Comparison of ENCODE assay signal across 12 cellular contexts in genomic region chr14:68518910-68519686, GRCh38.
DNase-seq lines count a peak whose midpoint lies in the region; ATAC-seq and TF ChIP-seq lines count a peak whose summit lies in the region.
"Had no signal": no experiment of that assay in that cellular context is flagged by ENCODE, and none has a peak within 500 bp of the region (broad histone marks: within the 10 kb centered on the region; RNA-seq: fewer than 3 reads in every experiment).

No MANE protein-coding gene starts in this region.

- intact Hi-C loops in dendritic cell treated with granulocyte-macrophage colony-stimulating factor and Interleukin-4, amounts not matched to agents 40 ng/mL and 50 ng/mL, for 4 days (cut with micrococcal nuclease) = no loop called here
- intact Hi-C loops in lower lobe of right lung (cut with DNase I) = no loop called here

- H3K36me3 Mint-ChIP-seq in dendritic cell treated with granulocyte-macrophage colony-stimulating factor and Interleukin-4, amounts not matched to agents 40 ng/mL and 50 ng/mL, for 4 days (ENCODE audit: low read depth) = no peaks in the 10 kb centered on the region
- H3K36me3 Mint-ChIP-seq in stimulated activated naive B cell treated with anti-CD40 and anti-IgM and Interleukin-4, amounts not matched to agents 10 μg/mL and 1 μg/mL and 100 μg/mL, for 72 hours = no peaks in the 10 kb centered on the region
- H3K36me3 Mint-ChIP-seq: activated naive CD4-positive, alpha-beta T cell treated with anti-CD3 and anti-CD28 coated beads, Interleukin-2, amount 50 U/mL, for 24 hours had no signal

- no peaks in the 10 kb centered on the region for H3K79me2 ChIP-seq in MM.1S (ENCODE audit: low read length)

- DNase-seq in MM.1S (no peak), lower lobe of right lung (no peak), NCI-H2227 treated with DMSO at 0.1 percent for 48 hours (lab: John Stamatoyannopoulos, UW) (no peak), NCI-H2029 (lab: John Stamatoyannopoulos, UW) (no peak), hypothalamus (lab: John Stamatoyannopoulos, UW) (no peak), SK-N-DZ (ENCODE audit: low spot score) (no peak)
- DNase-seq in stimulated activated naive B cell treated with anti-CD40 and anti-IgM and Interleukin-4, amounts not matched to agents 10 μg/mL and 1 μg/mL and 100 μg/mL, for 72 hours = no peak
- DNase-seq: activated CD4-positive, alpha-beta T cell treated with anti-CD3 and anti-CD28 coated beads for 4 hours; NCI-H2107; SHP77 had no signal

- 0 out of 2 replicates have a peak, but pooled peaks cover 7% of the 10 kb centered on the region for H3K4me1 ChIP-seq in MM.1S (ENCODE audit: low read length)
- peaks cover 51% of the 10 kb centered on the region for H3K4me1 ChIP-seq in lower lobe of right lung

- H3K36me3 ChIP-seq in MM.1S (replicated peaks; ENCODE audit: insufficient read depth, low read length) = no peaks in the 10 kb centered on the region
- no peaks in the 10 kb centered on the region for H3K36me3 ChIP-seq in lower lobe of right lung

- TF ChIP-seq CTCF in MM.1S (IDR thresholded peaks at IDR 0.05; ENCODE audit: low read length) (no peak), lower lobe of right lung (IDR thresholded peaks at IDR 0.05) (no peak)

- H3K4me1 Mint-ChIP-seq in dendritic cell treated with granulocyte-macrophage colony-stimulating factor and Interleukin-4, amounts not matched to agents 40 ng/mL and 50 ng/mL, for 4 days (ENCODE audit: low read depth) = peaks cover 44% of the 10 kb centered on the region
- peaks cover 32 to 72% of the 10 kb centered on the region in 2 donors for H3K4me1 Mint-ChIP-seq in stimulated activated naive B cell treated with anti-CD40 and anti-IgM and Interleukin-4, amounts not matched to agents 10 μg/mL and 1 μg/mL and 100 μg/mL, for 72 hours

- H3K27ac ChIP-seq in MM.1S (ENCODE audit: low read length) = no peak overlapping the region
- H3K27ac ChIP-seq in lower lobe of right lung = peak overlapping the region; percentile 64

- H3K4me3 ChIP-seq in MM.1S (ENCODE audit: low read length) = no peak overlapping the region
- no peak overlapping the region for H3K4me3 ChIP-seq in lower lobe of right lung

- H3F3A ChIP-seq in MM.1S (ENCODE audit: insufficient read depth, low read length) = no peaks in the 10 kb centered on the region

- H3K27me3 Mint-ChIP-seq in dendritic cell treated with granulocyte-macrophage colony-stimulating factor and Interleukin-4, amounts not matched to agents 40 ng/mL and 50 ng/mL, for 4 days = peaks cover 6% of the 10 kb centered on the region
- H3K27me3 Mint-ChIP-seq in stimulated activated naive B cell treated with anti-CD40 and anti-IgM and Interleukin-4, amounts not matched to agents 10 μg/mL and 1 μg/mL and 100 μg/mL, for 72 hours = no peaks in the 10 kb centered on the region
- H3K27me3 Mint-ChIP-seq: activated naive CD4-positive, alpha-beta T cell treated with anti-CD3 and anti-CD28 coated beads, Interleukin-2, amount 50 U/mL, for 24 hours had no signal

- ATAC-seq in lower lobe of right lung = peak in 1 of 2 donors; percentile 2
- ATAC-seq in stimulated activated naive B cell treated with anti-CD40 and anti-IgM and Interleukin-4, amounts not matched to agents 10 μg/mL and 1 μg/mL and 100 μg/mL, for 72 hours (replicated peaks) = no peak

- no peaks in the 10 kb centered on the region for H3K9me2 ChIP-seq in MM.1S (replicated peaks; ENCODE audit: insufficient read depth, low read length)

- H3K9me3 Mint-ChIP-seq in dendritic cell treated with granulocyte-macrophage colony-stimulating factor and Interleukin-4, amounts not matched to agents 40 ng/mL and 50 ng/mL, for 4 days = no peaks in the 10 kb centered on the region
- H3K9me3 Mint-ChIP-seq in stimulated activated naive B cell treated with anti-CD40 and anti-IgM and Interleukin-4, amounts not matched to agents 10 μg/mL and 1 μg/mL and 100 μg/mL, for 72 hours = no peaks in the 10 kb centered on the region
- H3K9me3 Mint-ChIP-seq: activated naive CD4-positive, alpha-beta T cell treated with anti-CD3 and anti-CD28 coated beads, Interleukin-2, amount 50 U/mL, for 24 hours had no signal

- no peak overlapping the region for H2AFZ ChIP-seq in MM.1S (ENCODE audit: low read length)

- H3K9me3 ChIP-seq in MM.1S (replicated peaks; ENCODE audit: insufficient read depth, low read length) (no peaks in the 10 kb centered on the region), lower lobe of right lung (no peaks in the 10 kb centered on the region)

- peak overlapping the region; percentile 46 for H3K27ac Mint-ChIP-seq in dendritic cell treated with granulocyte-macrophage colony-stimulating factor and Interleukin-4, amounts not matched to agents 40 ng/mL and 50 ng/mL, for 4 days
- H3K27ac Mint-ChIP-seq in stimulated activated naive B cell treated with anti-CD40 and anti-IgM and Interleukin-4, amounts not matched to agents 10 μg/mL and 1 μg/mL and 100 μg/mL, for 72 hours = peak overlapping the region; percentile 89
- H3K27ac Mint-ChIP-seq: activated naive CD4-positive, alpha-beta T cell treated with anti-CD3 and anti-CD28 coated beads, Interleukin-2, amount 50 U/mL, for 24 hours had no signal

- peak overlapping the region; percentile 39; the same call in 1 of the 2 replicates for H3K4me2 ChIP-seq in MM.1S (ENCODE audit: low read depth, low read length)

- H4K20me1 ChIP-seq in MM.1S (ENCODE audit: insufficient read depth, low read length) = no peaks in the 10 kb centered on the region

- no peak overlapping the region for H3K9ac ChIP-seq in MM.1S (ENCODE audit: low read length)

- H3K4me3 Mint-ChIP-seq in dendritic cell treated with granulocyte-macrophage colony-stimulating factor and Interleukin-4, amounts not matched to agents 40 ng/mL and 50 ng/mL, for 4 days = no peak overlapping the region
- H3K4me3 Mint-ChIP-seq in stimulated activated naive B cell treated with anti-CD40 and anti-IgM and Interleukin-4, amounts not matched to agents 10 μg/mL and 1 μg/mL and 100 μg/mL, for 72 hours = peak overlapping the region; percentile 65

- H3K27me3 ChIP-seq in MM.1S (replicated peaks; ENCODE audit: insufficient read depth, low read length) (no peaks in the 10 kb centered on the region), lower lobe of right lung (ENCODE audit: low read depth) (no peaks in the 10 kb centered on the region)
